Comparison of ENCODE assay signal across 9 cellular contexts in genomic region chr16:17556276-17557052, GRCh38.
A peak's percentile ranks its signal among the peaks of the same experiment; 100 is the strongest.
DNase-seq lines count a peak whose midpoint lies in the region; ATAC-seq and TF ChIP-seq lines count a peak whose summit lies in the region.
"Had no signal": no experiment of that assay in that cellular context is flagged by ENCODE, and none has a peak within 500 bp of the region (broad histone marks: within the 10 kb centered on the region; RNA-seq: fewer than 3 reads in every experiment).

No MANE protein-coding gene starts in this region.

- POLR2A ChIA-PET in RWPE1 (lab: Yijun Ruan, JAX; ENCODE audit: low non-redundant PET): no interaction called here
- POLR2A ChIA-PET in CD8-positive, alpha-beta T cell (lab: Charles Lee): no interaction called here

- no peak overlapping the region for H3K4me3 Mint-ChIP-seq in Calu3 (ENCODE audit: low read depth, unreplicated experiment)
- H3K4me3 Mint-ChIP-seq in CD8-positive, alpha-beta T cell: no peak overlapping the region

- ATAC-seq in GM21390 (IDR thresholded peaks at IDR 0.05; ENCODE audit: unreplicated experiment) (no peak), HG02678 (IDR thresholded peaks at IDR 0.05; ENCODE audit: unreplicated experiment) (no peak), GM18505 (IDR thresholded peaks at IDR 0.05; ENCODE audit: unreplicated experiment) (no peak)
- no peak for ATAC-seq in CD8-positive, alpha-beta T cell

- no peak overlapping the region for H3K27ac ChIP-seq in RWPE1
- no peak overlapping the region for H3K27ac ChIP-seq in CD8-positive, alpha-beta T cell (ENCODE audit: low read depth, low read length)

- intact Hi-C loops in Calu3 (cut with micrococcal nuclease; ENCODE audit: unreplicated experiment): no loop called here
- intact Hi-C loops in CD8-positive, alpha-beta T cell (cut with DNase I, micrococcal nuclease): loop anchor here in 1 of 2 experiments (5.0 kb wide), 1 partner anchor 1201 kb away; no protein-coding TSS in a partner anchor

- no TSS peak for BruUV-seq in Calu3 (replicated peaks; lab: Mats Ljungman, UMichigan)

- no peak for DNase-seq in Calu3
- peak; percentile 40 for DNase-seq in H4 (ENCODE audit: low spot score)
- DNase-seq in RWPE1 (ENCODE audit: low spot score): peak; percentile 52
- peak; percentile 58 for DNase-seq in iPS-NIHi11 (ENCODE audit: low spot score)
- no peak for DNase-seq in CD8-positive, alpha-beta T cell

- CTCF ChIA-PET in Calu3 (lab: Charles Lee): interaction anchor here (0.7 to 2.3 kb wide), 2 partner anchors 23 to 27 kb away, joined by 12 to 16 read pairs; no protein-coding TSS in a partner anchor
- CTCF ChIA-PET in RWPE1 (lab: Yijun Ruan, JAX): interaction anchor here (0.6 to 1.2 kb wide), 7 partner anchors 9 to 252 kb away, joined by 3 to 8 read pairs (median 4); no protein-coding TSS in a partner anchor
- CTCF ChIA-PET in CD8-positive, alpha-beta T cell (lab: Charles Lee): interaction anchor here (0.7 to 2.2 kb wide), 4 partner anchors 9 to 32 kb away, joined by 3 to 5 read pairs (median 3); no protein-coding TSS in a partner anchor

- no peaks in the 10 kb centered on the region for H3K27me3 Mint-ChIP-seq in Calu3 (ENCODE audit: unreplicated experiment)
- H3K27me3 Mint-ChIP-seq in CD8-positive, alpha-beta T cell (ENCODE audit: low read depth): peaks cover 14% of the 10 kb centered on the region

- no peaks in the 10 kb centered on the region for H3K36me3 Mint-ChIP-seq in Calu3 (ENCODE audit: insufficient read depth, unreplicated experiment)
- no peaks in the 10 kb centered on the region for H3K36me3 Mint-ChIP-seq in CD8-positive, alpha-beta T cell

- TF ChIP-seq CTCF in Calu3 (IDR thresholded peaks at IDR 0.05; ENCODE audit: unreplicated experiment) (peak; percentile 64), RWPE1 (conservative IDR thresholded peaks at IDR 0.05; ENCODE audit: low read depth) (no peak; the same call in 1 of the 2 replicates)
- no peak for TF ChIP-seq CTCF in CD8-positive, alpha-beta T cell (IDR thresholded peaks at IDR 0.05)

- no peak overlapping the region for H3K4me3 ChIP-seq in CD8-positive, alpha-beta T cell (ENCODE audit: low read depth, low read length)
- H3K4me3 ChIP-seq: SJSA1 had no signal

- no peaks in the 10 kb centered on the region for H3K36me3 ChIP-seq in CD8-positive, alpha-beta T cell (ENCODE audit: insufficient read depth, low read length)
- H3K36me3 ChIP-seq: SJSA1 had no signal

- no peaks in the 10 kb centered on the region for H3K27me3 ChIP-seq in CD8-positive, alpha-beta T cell (ENCODE audit: insufficient read depth, low read length)
- H3K27me3 ChIP-seq: SJSA1 had no signal

- TF ChIP-seq POLR2A in GM18505 (IDR thresholded peaks at IDR 0.05; ENCODE audit: borderline replicate concordance, extremely low read depth, insufficient read depth, insufficient read length): no peak

- H3K4me1 Mint-ChIP-seq in Calu3 (ENCODE audit: low read depth, unreplicated experiment): no peaks in the 10 kb centered on the region
- no peaks in the 10 kb centered on the region for H3K4me1 Mint-ChIP-seq in CD8-positive, alpha-beta T cell (ENCODE audit: low read depth)

- no peaks in the 10 kb centered on the region for H3K9me3 ChIP-seq in CD8-positive, alpha-beta T cell (ENCODE audit: low read length)
- H3K9me3 ChIP-seq: SJSA1 had no signal

- H3K27ac Mint-ChIP-seq in Calu3 (ENCODE audit: unreplicated experiment): no peak overlapping the region
- H3K27ac Mint-ChIP-seq in CD8-positive, alpha-beta T cell: no peak overlapping the region

- H3K9me3 Mint-ChIP-seq in Calu3 (ENCODE audit: low read depth, unreplicated experiment): no peaks in the 10 kb centered on the region
- no peaks in the 10 kb centered on the region for H3K9me3 Mint-ChIP-seq in CD8-positive, alpha-beta T cell

- no peaks in the 10 kb centered on the region for H3K4me1 ChIP-seq in CD8-positive, alpha-beta T cell (ENCODE audit: insufficient read depth, low read length)

Comparison
In these comparisons a context has a peak if more than half of its experiments do, and no peak if none do; other contexts are left out.
1. DNase-seq: peak in H4 (single experiment), RWPE1 (single experiment) and iPS-NIHi11 (single experiment); none in Calu3 (single experiment) and CD8-positive, alpha-beta T cell (0 of 7).